21 cellular contexts compared by ENCODE assay signal in the genomic region with DNA sequence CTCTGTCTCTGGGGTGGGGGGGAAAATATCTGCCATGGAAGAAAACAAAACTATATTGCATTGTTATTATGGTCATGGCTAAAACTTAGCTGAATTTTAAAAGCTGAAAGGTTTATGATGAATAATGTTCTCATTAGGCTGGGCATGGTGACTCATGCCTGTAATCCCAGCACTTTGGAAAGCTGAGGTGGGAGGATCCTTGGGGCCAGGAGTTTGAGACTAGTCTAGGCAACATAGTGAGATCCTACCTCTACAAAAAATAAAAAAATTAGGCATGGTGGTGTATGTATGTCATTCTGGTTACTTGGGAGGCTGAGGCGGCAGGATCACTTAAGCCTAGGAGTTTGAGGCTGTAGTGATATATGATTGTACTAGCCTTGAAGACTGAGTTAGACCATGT. TPM values are rescaled to one million over a fixed set of nuclear protein-coding genes. Genes with fewer than 3 reads are reported as not detected.
A peak's percentile ranks its signal among the peaks of the same experiment; 100 is the strongest.
DNase-seq lines count a peak whose midpoint lies in the region; ATAC-seq and TF ChIP-seq lines count a peak whose summit lies in the region.
"Had no signal": no experiment of that assay in that cellular context is flagged by ENCODE, and none has a peak within 500 bp of the region (broad histone marks: within the 10 kb centered on the region; RNA-seq: fewer than 3 reads in every experiment).

No MANE protein-coding gene starts in this region.

- ATAC-seq in activated CD8-positive, alpha-beta T cell treated with anti-CD3 and anti-CD28 coated beads for 36 hours = no peak
- no peak for ATAC-seq in activated CD8-positive, alpha-beta T cell treated with anti-CD3 and anti-CD28 coated beads, Interleukin-2, amount 10 ng/mL, durations not matched to agents 7 days and 5 days
- ATAC-seq in gastroesophageal sphincter = no peak
- ATAC-seq in GM18861 (IDR thresholded peaks at IDR 0.05; ENCODE audit: unreplicated experiment) = no peak
- ATAC-seq: stimulated activated effector memory CD8-positive, alpha-beta T cell treated with anti-CD3 and anti-CD28 coated beads, Interleukin-12 subunit alpha, Interleukin-12 subunit beta, amount 100 ng/mL, for 72 hours had no signal

- no peaks in the 10 kb centered on the region for H3K27me3 Mint-ChIP-seq in activated CD8-positive, alpha-beta T cell treated with anti-CD3 and anti-CD28 coated beads for 36 hours
- H3K27me3 Mint-ChIP-seq in activated CD8-positive, alpha-beta T cell treated with anti-CD3 and anti-CD28 coated beads, Interleukin-2, amount 10 ng/mL, durations not matched to agents 7 days and 5 days (ENCODE audit: low read depth) = no peaks in the 10 kb centered on the region
- H3K27me3 Mint-ChIP-seq in type B pancreatic cell = no peaks in the 10 kb centered on the region

- H3K36me3 Mint-ChIP-seq in activated CD8-positive, alpha-beta T cell treated with anti-CD3 and anti-CD28 coated beads for 36 hours (ENCODE audit: low read depth) = peaks cover 12% of the 10 kb centered on the region
- peaks cover 6% of the 10 kb centered on the region for H3K36me3 Mint-ChIP-seq in activated CD8-positive, alpha-beta T cell treated with anti-CD3 and anti-CD28 coated beads, Interleukin-2, amount 10 ng/mL, durations not matched to agents 7 days and 5 days (ENCODE audit: low read depth)
- peaks cover 21% of the 10 kb centered on the region for H3K36me3 Mint-ChIP-seq in type B pancreatic cell

- H3K4me2 ChIP-seq in SK-N-SH = no peak overlapping the region

- H3K4me1 ChIP-seq in SK-N-SH (ENCODE audit: control insufficient read depth in 1 of 2, insufficient read depth in 2 of 2, low read depth in 1 of 2, low read length in 1 of 2) = peaks cover 0 to 10% of the 10 kb centered on the region in 2 experiments; a peak in 1 of 4 replicates
- H3K4me1 ChIP-seq in gastroesophageal sphincter = no peaks in the 10 kb centered on the region

- DNase-seq in activated CD8-positive, alpha-beta T cell treated with anti-CD3 and anti-CD28 coated beads for 36 hours = no peak
- no peak for DNase-seq in activated CD8-positive, alpha-beta T cell treated with anti-CD3 and anti-CD28 coated beads, Interleukin-2, amount 10 ng/mL, durations not matched to agents 7 days and 5 days
- no peak for DNase-seq in SK-N-SH
- DNase-seq in fibroblast of gingiva (ENCODE audit: low read depth) = peak; percentile 24
- DNase-seq in type B pancreatic cell (ENCODE audit: extremely low spot score, unreplicated experiment) = no peak
- DNase-seq in activated naive CD4-positive, alpha-beta T cell treated with anti-CD3 and anti-CD28 coated beads, Interleukin-2, amount 50 U/mL, for 16 hours = no peak
- DNase-seq: activated effector memory CD4-positive, alpha-beta T cell treated with anti-CD3 and anti-CD28 coated beads, Interleukin-2, amount 50 U/mL, for 16 hours; anterior cingulate cortex; DMS153; kidney; midbrain; NCI-H1436 treated with DMSO at 0.1 percent for 48 hours; NCI-H345; SHP77 had no signal

- no peaks in the 10 kb centered on the region for H3K4me1 Mint-ChIP-seq in activated CD8-positive, alpha-beta T cell treated with anti-CD3 and anti-CD28 coated beads for 36 hours (ENCODE audit: low read depth)
- peaks cover 5% of the 10 kb centered on the region for H3K4me1 Mint-ChIP-seq in activated CD8-positive, alpha-beta T cell treated with anti-CD3 and anti-CD28 coated beads, Interleukin-2, amount 10 ng/mL, durations not matched to agents 7 days and 5 days (ENCODE audit: low read depth)
- peaks cover 7% of the 10 kb centered on the region for H3K4me1 Mint-ChIP-seq in type B pancreatic cell (ENCODE audit: unreplicated experiment)
- H3K4me1 Mint-ChIP-seq: stimulated activated effector memory CD8-positive, alpha-beta T cell treated with anti-CD3 and anti-CD28 coated beads, Interleukin-12 subunit alpha, Interleukin-12 subunit beta, amount 100 ng/mL, for 72 hours had no signal

- H3K4me3 ChIP-seq in SK-N-SH (ENCODE audit: low read depth in 2 of 2, low read length in 1 of 2) (no peak overlapping the region), gastroesophageal sphincter (no peak overlapping the region)
- H3K4me3 ChIP-seq: HAP-1, tibial nerve had no signal

- no peaks in the 10 kb centered on the region for H3K27me3 ChIP-seq in SK-N-SH (ENCODE audit: insufficient read depth)
- no peaks in the 10 kb centered on the region for H3K27me3 ChIP-seq in gastroesophageal sphincter
- H3K27me3 ChIP-seq: tibial nerve had no signal

- H3K9ac ChIP-seq in SK-N-SH = no peak overlapping the region

- H3K27ac Mint-ChIP-seq in activated CD8-positive, alpha-beta T cell treated with anti-CD3 and anti-CD28 coated beads for 36 hours = peak overlapping the region; percentile 5
- H3K27ac Mint-ChIP-seq in activated CD8-positive, alpha-beta T cell treated with anti-CD3 and anti-CD28 coated beads, Interleukin-2, amount 10 ng/mL, durations not matched to agents 7 days and 5 days = no peak overlapping the region
- peak overlapping the region; percentile 80 for H3K27ac Mint-ChIP-seq in type B pancreatic cell
- H3K27ac Mint-ChIP-seq: stimulated activated effector memory CD8-positive, alpha-beta T cell treated with anti-CD3 and anti-CD28 coated beads, Interleukin-12 subunit alpha, Interleukin-12 subunit beta, amount 100 ng/mL, for 72 hours had no signal

- TF ChIP-seq EP300 in SK-N-SH (IDR thresholded peaks at IDR 0.05; ENCODE audit: borderline replicate concordance in 1 of 2, low read depth in 1 of 2, low read length in 1 of 2) = no peak
- TF ChIP-seq EP300 in gastroesophageal sphincter (IDR thresholded peaks at IDR 0.05) = no peak

- POLR2A ChIA-PET in activated CD8-positive, alpha-beta T cell treated with anti-CD3 and anti-CD28 coated beads for 36 hours (lab: Charles Lee) = no interaction called here
- POLR2A ChIA-PET in activated CD8-positive, alpha-beta T cell treated with anti-CD3 and anti-CD28 coated beads, Interleukin-2, amount 10 ng/mL, durations not matched to agents 7 days and 5 days (lab: Charles Lee) = no interaction called here
- POLR2A ChIA-PET in SK-N-SH (lab: Yijun Ruan, JAX) = no interaction called here

- H3K9me3 ChIP-seq in SK-N-SH = no peaks in the 10 kb centered on the region
- no peaks in the 10 kb centered on the region for H3K9me3 ChIP-seq in gastroesophageal sphincter
- H3K9me3 ChIP-seq: HAP-1, tibial nerve had no signal

- no peaks in the 10 kb centered on the region for H3K9me2 ChIP-seq in SK-N-SH

- no peaks in the 10 kb centered on the region for H3F3A ChIP-seq in SK-N-SH (replicated peaks; ENCODE audit: insufficient read depth)

- intact Hi-C loops in activated CD8-positive, alpha-beta T cell treated with anti-CD3 and anti-CD28 coated beads for 36 hours (cut with micrococcal nuclease) = no loop called here

- WGBS in SK-N-SH (ENCODE audit: low lambda C conversion rate) = 100% methylated on average over 1 of the region's 1 CpG
- WGBS in gastroesophageal sphincter (ENCODE audit: low coverage in 1 of 2), 2 donors = 93% methylated on average over 1 of the region's 1 CpG; no CpG with 5 or more reads in 1 of the 2 donors

- peaks cover 0 to 7% of the 10 kb centered on the region in 2 experiments for H3K36me3 ChIP-seq in SK-N-SH (replicated peaks in 1 of 2; ENCODE audit: control insufficient read depth in 1 of 2, insufficient read depth in 2 of 2, low read length in 1 of 2)
- peaks cover 0 to 37% of the 10 kb centered on the region in 2 donors for H3K36me3 ChIP-seq in gastroesophageal sphincter

- TF ChIP-seq CTCF in activated CD8-positive, alpha-beta T cell treated with anti-CD3 and anti-CD28 coated beads for 36 hours (IDR thresholded peaks at IDR 0.05) = no peak
- TF ChIP-seq CTCF in SK-N-SH (IDR thresholded peaks at IDR 0.05) (no peak), type B pancreatic cell (conservative IDR thresholded peaks at IDR 0.05) (no peak), gastroesophageal sphincter (IDR thresholded peaks at IDR 0.05) (no peak)

- no peaks in the 10 kb centered on the region for H3K9me3 Mint-ChIP-seq in activated CD8-positive, alpha-beta T cell treated with anti-CD3 and anti-CD28 coated beads for 36 hours
- H3K9me3 Mint-ChIP-seq in activated CD8-positive, alpha-beta T cell treated with anti-CD3 and anti-CD28 coated beads, Interleukin-2, amount 10 ng/mL, durations not matched to agents 7 days and 5 days (ENCODE audit: insufficient read depth) = no peaks in the 10 kb centered on the region
- H3K9me3 Mint-ChIP-seq in type B pancreatic cell = no peaks in the 10 kb centered on the region
- H3K9me3 Mint-ChIP-seq: stimulated activated effector memory CD8-positive, alpha-beta T cell treated with anti-CD3 and anti-CD28 coated beads, Interleukin-12 subunit alpha, Interleukin-12 subunit beta, amount 100 ng/mL, for 72 hours had no signal

- H4K20me1 ChIP-seq in SK-N-SH (ENCODE audit: insufficient read depth) = peaks cover 6% of the 10 kb centered on the region; the same call in 1 of the 2 replicates

- TF ChIP-seq POLR2A in gastroesophageal sphincter (IDR thresholded peaks at IDR 0.05) = no peak

- no peak for TF ChIP-seq RAD21 in SK-N-SH (IDR thresholded peaks at IDR 0.05; ENCODE audit: low read length)

- H3K27ac ChIP-seq in SK-N-SH (ENCODE audit: low read depth in 2 of 2, low read length in 1 of 2) = no peak overlapping the region
- no peak overlapping the region for H3K27ac ChIP-seq in gastroesophageal sphincter
- H3K27ac ChIP-seq: 22Rv1, C4-2B, tibial nerve had no signal

- no peak overlapping the region for H2AFZ ChIP-seq in SK-N-SH (ENCODE audit: low read depth)

- CTCF ChIA-PET in activated CD8-positive, alpha-beta T cell treated with anti-CD3 and anti-CD28 coated beads for 36 hours (lab: Charles Lee) = interaction anchor here (0.9 to 1.5 kb wide), 2 partner anchors 14 to 36 kb away, joined by 3 to 4 read pairs; no protein-coding TSS in a partner anchor
- CTCF ChIA-PET in activated CD8-positive, alpha-beta T cell treated with anti-CD3 and anti-CD28 coated beads, Interleukin-2, amount 10 ng/mL, durations not matched to agents 7 days and 5 days (lab: Charles Lee) = interaction anchor here (0.7 to 1.4 kb wide), 4 partner anchors 9 to 273 kb away, joined by 3 to 4 read pairs (median 3); no protein-coding TSS in a partner anchor
- CTCF ChIA-PET in SK-N-SH (lab: Yijun Ruan, JAX) = interaction anchor here (0.8 to 3.1 kb wide), 3 partner anchors 9 to 322 kb away, joined by 3 to 11 read pairs (median 7); no protein-coding TSS in a partner anchor

- peaks cover 13% of the 10 kb centered on the region; the same call in 1 of the 2 replicates for H3K79me2 ChIP-seq in SK-N-SH (ENCODE audit: insufficient read depth)

- H3K4me3 Mint-ChIP-seq in activated CD8-positive, alpha-beta T cell treated with anti-CD3 and anti-CD28 coated beads for 36 hours = no peak overlapping the region
- H3K4me3 Mint-ChIP-seq in activated CD8-positive, alpha-beta T cell treated with anti-CD3 and anti-CD28 coated beads, Interleukin-2, amount 10 ng/mL, durations not matched to agents 7 days and 5 days = no peak overlapping the region
- H3K4me3 Mint-ChIP-seq in type B pancreatic cell = peak overlapping the region; percentile 24
- H3K4me3 Mint-ChIP-seq: stimulated activated effector memory CD8-positive, alpha-beta T cell treated with anti-CD3 and anti-CD28 coated beads, Interleukin-12 subunit alpha, Interleukin-12 subunit beta, amount 100 ng/mL, for 72 hours had no signal

RNA-seq across cellular contexts. Expression of a gene that starts 44.5 kb away (rescaled TPM):
- 10 to 100 TPM; 59.7 to 61.2 TPM for total RNA-seq in activated CD8-positive, alpha-beta T cell treated with anti-CD3 and anti-CD28 coated beads for 36 hours
- total RNA-seq in activated CD8-positive, alpha-beta T cell treated with anti-CD3 and anti-CD28 coated beads, Interleukin-2, amount 10 ng/mL, durations not matched to agents 7 days and 5 days = 10 to 100 TPM; 34.8 to 38.9 TPM
- 8.1 and 13.3 TPM in 2 replicates for polyA plus RNA-seq in SK-N-SH (2012; rRNA removed)
- 10.1 and 10.2 TPM in 2 replicates for polyA plus RNA-seq in SK-N-SH (2012; cell fraction: cytosol; rRNA removed)
- polyA plus RNA-seq in SK-N-SH (2012; cell fraction: nucleus; rRNA removed) = 11.1 and 17.0 TPM in 2 replicates
- total RNA-seq in type B pancreatic cell (ENCODE audit: low replicate concordance) (32.4 and 41.0 TPM in 2 replicates), gastroesophageal sphincter (10 to 100 TPM; 15.8 to 25.1 (median 17.2) TPM)

RNA-seq across cellular contexts. Expression of a gene that starts 53.4 kb away (rescaled TPM):
- total RNA-seq in activated CD8-positive, alpha-beta T cell treated with anti-CD3 and anti-CD28 coated beads for 36 hours = 10 to 100 TPM; 51.3 to 59.1 TPM
- total RNA-seq in activated CD8-positive, alpha-beta T cell treated with anti-CD3 and anti-CD28 coated beads, Interleukin-2, amount 10 ng/mL, durations not matched to agents 7 days and 5 days = 10 to 100 TPM; 24.8 to 28.8 TPM
- 29.5 and 37.2 TPM in 2 replicates for polyA plus RNA-seq in SK-N-SH (2012; rRNA removed)
- 39.1 and 43.3 TPM in 2 replicates for polyA plus RNA-seq in SK-N-SH (2012; cell fraction: cytosol; rRNA removed)
- 14.6 and 24.4 TPM in 2 replicates for polyA plus RNA-seq in SK-N-SH (2012; cell fraction: nucleus; rRNA removed)
- 22.1 and 23.2 TPM in 2 replicates for total RNA-seq in type B pancreatic cell (ENCODE audit: low replicate concordance)
- total RNA-seq in gastroesophageal sphincter = 10 to 100 TPM; 21.9 to 39.6 (median 27.5) TPM
